Comparison of ENCODE assay signal across 8 cellular contexts in the genomic region with DNA sequence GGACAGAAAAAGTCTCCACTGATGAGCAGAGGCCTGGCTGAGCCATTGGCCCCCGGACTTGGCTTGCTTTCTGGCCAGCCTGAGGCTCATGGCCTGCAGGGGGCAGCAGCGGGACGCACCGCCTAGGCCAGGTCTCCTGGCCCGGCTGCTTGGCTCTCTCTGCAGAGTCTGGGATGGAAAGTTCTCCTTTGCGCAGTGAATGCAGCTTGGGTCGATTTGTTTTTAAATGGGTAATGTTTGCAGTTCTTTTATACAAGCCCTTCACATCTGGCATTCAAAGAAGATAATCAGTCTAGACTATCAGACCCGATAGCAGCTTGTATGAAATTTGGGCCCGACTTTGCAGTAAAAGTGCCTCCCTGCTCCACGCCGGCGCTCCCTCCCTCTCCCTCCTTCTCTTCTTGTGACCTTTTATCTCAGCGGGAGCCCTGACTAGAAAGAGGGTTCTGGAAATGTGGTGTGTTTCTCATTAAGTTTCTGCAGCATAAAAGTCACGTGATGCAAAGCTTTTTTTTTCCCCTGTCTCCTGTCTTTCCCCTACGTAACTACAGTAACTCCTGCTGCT. TPM values are rescaled to one million over a fixed set of nuclear protein-coding genes. Genes with fewer than 3 reads are reported as not detected.
A peak's percentile ranks its signal among the peaks of the same experiment; 100 is the strongest.
DNase-seq lines count a peak whose midpoint lies in the region; ATAC-seq and TF ChIP-seq lines count a peak whose summit lies in the region.

No MANE protein-coding gene starts in this region.

- TF ChIP-seq CTCF in AG10803 (conservative IDR thresholded peaks at IDR 0.05; ENCODE audit: low read length) = peak; percentile 96
- TF ChIP-seq CTCF in glutamatergic neuron (IDR thresholded peaks at IDR 0.05; ENCODE audit: partially characterized antibody, unreplicated experiment) = peak; percentile 96
- peak; percentile 94 for TF ChIP-seq CTCF in osteoblast (IDR thresholded peaks at IDR 0.05; ENCODE audit: extremely low read depth, low read depth, low read length)
- TF ChIP-seq CTCF in thoracic aorta (IDR thresholded peaks at IDR 0.05) = peak; percentile 93

- peaks cover 28% of the 10 kb centered on the region for H3K4me1 Mint-ChIP-seq in glutamatergic neuron (ENCODE audit: low read depth, unreplicated experiment)

- H3K4me3 ChIP-seq in AG10803 (ENCODE audit: low read length) (peak overlapping the region; percentile 31; the same call in 1 of the 2 replicates), osteoblast (ENCODE audit: insufficient read depth, low read length) (no peak overlapping the region), thoracic aorta (peak overlapping the region; percentile 47)
- no peak overlapping the region for H3K4me3 ChIP-seq in Jurkat, Clone E6-1 (ENCODE audit: low read length)

- peaks cover 6% of the 10 kb centered on the region for H3K27me3 Mint-ChIP-seq in glutamatergic neuron (ENCODE audit: unreplicated experiment)

- DNase-seq in AG10803 (ENCODE audit: low read depth) (peak; percentile 75), SKM-1 (lab: John Stamatoyannopoulos, UW; ENCODE audit: unreplicated experiment) (peak; percentile 38), glutamatergic neuron (peak; percentile 96), osteoblast (ENCODE audit: insufficient read length, low spot score, missing footprints) (peak; percentile 92), thoracic aorta (ENCODE audit: low spot score) (peak; percentile 19)
- DNase-seq in Jurkat, Clone E6-1 (ENCODE audit: low read depth, low spot score) = peak; percentile 28
- DNase-seq in activated naive CD4-positive, alpha-beta T cell treated with anti-CD3 and anti-CD28 coated beads, Interleukin-2, amount 50 U/mL, for 16 hours = peak; percentile 75

- peak overlapping the region; percentile 69 for H3K27ac Mint-ChIP-seq in glutamatergic neuron (ENCODE audit: unreplicated experiment)

- H3K9me3 Mint-ChIP-seq in glutamatergic neuron (ENCODE audit: unreplicated experiment) = peaks cover 9% of the 10 kb centered on the region

- peaks cover 3% of the 10 kb centered on the region for H3K4me1 ChIP-seq in osteoblast (ENCODE audit: insufficient read depth, low read length)
- peaks cover 0 to 8% of the 10 kb centered on the region in 2 donors for H3K4me1 ChIP-seq in thoracic aorta (ENCODE audit: control insufficient read depth in 1 of 2, low read depth in 2 of 2)

- H3K27me3 ChIP-seq in osteoblast (ENCODE audit: insufficient read depth, low read length) (peaks cover 7% of the 10 kb centered on the region), thoracic aorta (replicated peaks; ENCODE audit: insufficient read depth) (no peaks in the 10 kb centered on the region)

- H3K9me3 ChIP-seq in osteoblast (ENCODE audit: low read depth, low read length) = no peaks in the 10 kb centered on the region
- no peaks in the 10 kb centered on the region for H3K9me3 ChIP-seq in thoracic aorta

- H4K20me1 ChIP-seq in osteoblast (ENCODE audit: insufficient read depth, low read length) = no peaks in the 10 kb centered on the region

- H3K79me2 ChIP-seq in osteoblast (ENCODE audit: insufficient read depth, low read length) = no peaks in the 10 kb centered on the region

- H3K27ac ChIP-seq in osteoblast (ENCODE audit: low read depth, low read length) (no peak overlapping the region), thoracic aorta (no peak overlapping the region)

- H3K36me3 Mint-ChIP-seq in glutamatergic neuron (ENCODE audit: unreplicated experiment) = no peaks in the 10 kb centered on the region

- H3K4me2 ChIP-seq in osteoblast (ENCODE audit: insufficient read depth, low read length) = no peak overlapping the region

- H2AFZ ChIP-seq in osteoblast (ENCODE audit: low read length) = peak overlapping the region; percentile 4

- H3K4me3 Mint-ChIP-seq in glutamatergic neuron (ENCODE audit: unreplicated experiment) = peak overlapping the region; percentile 44

- no peaks in the 10 kb centered on the region for H3K36me3 ChIP-seq in osteoblast (ENCODE audit: insufficient read depth, low read length)
- no peaks in the 10 kb centered on the region for H3K36me3 ChIP-seq in thoracic aorta

- ATAC-seq in GM19035 (IDR thresholded peaks at IDR 0.05; ENCODE audit: unreplicated experiment) = peak; percentile 72
- no peak for ATAC-seq in thoracic aorta (ENCODE audit: insufficient number of reproducible peaks, low FRiP score, low read depth)

RNA-seq across cellular contexts. Expression of a gene that starts 59.9 kb away (rescaled TPM):
- 3.5 TPM for polyA plus RNA-seq in Jurkat, Clone E6-1 (2012; ENCODE audit: insufficient read depth, insufficient read length)
- total RNA-seq in glutamatergic neuron (ENCODE audit: unreplicated experiment) (34.8 TPM), osteoblast (21.4 and 23.9 TPM in 2 replicates), thoracic aorta (10 to 100 TPM; 27.1 to 35.6 TPM)

Comparison
In these comparisons a context has a peak if more than half of its experiments do, and no peak if none do; other contexts are left out.
1. DNase-seq: peak in every context shown above with its lines; median percentile 96 in glutamatergic neuron; 92 in osteoblast; 75 in AG10803; 75 in activated naive CD4-positive, alpha-beta T cell treated with anti-CD3 and anti-CD28 coated beads, Interleukin-2, amount 50 U/mL, for 16 hours; 38 in SKM-1; 28 in Jurkat, Clone E6-1; 19 in thoracic aorta.
2. H3K4me3 ChIP-seq: peak in AG10803 (single experiment) and thoracic aorta (single experiment); none in Jurkat, Clone E6-1 (single experiment) and osteoblast (single experiment).
3. Peak in every context shown above with its lines, with median percentiles within 50 percentile points of each other: CTCF ChIP-seq.